In the genomic region with DNA sequence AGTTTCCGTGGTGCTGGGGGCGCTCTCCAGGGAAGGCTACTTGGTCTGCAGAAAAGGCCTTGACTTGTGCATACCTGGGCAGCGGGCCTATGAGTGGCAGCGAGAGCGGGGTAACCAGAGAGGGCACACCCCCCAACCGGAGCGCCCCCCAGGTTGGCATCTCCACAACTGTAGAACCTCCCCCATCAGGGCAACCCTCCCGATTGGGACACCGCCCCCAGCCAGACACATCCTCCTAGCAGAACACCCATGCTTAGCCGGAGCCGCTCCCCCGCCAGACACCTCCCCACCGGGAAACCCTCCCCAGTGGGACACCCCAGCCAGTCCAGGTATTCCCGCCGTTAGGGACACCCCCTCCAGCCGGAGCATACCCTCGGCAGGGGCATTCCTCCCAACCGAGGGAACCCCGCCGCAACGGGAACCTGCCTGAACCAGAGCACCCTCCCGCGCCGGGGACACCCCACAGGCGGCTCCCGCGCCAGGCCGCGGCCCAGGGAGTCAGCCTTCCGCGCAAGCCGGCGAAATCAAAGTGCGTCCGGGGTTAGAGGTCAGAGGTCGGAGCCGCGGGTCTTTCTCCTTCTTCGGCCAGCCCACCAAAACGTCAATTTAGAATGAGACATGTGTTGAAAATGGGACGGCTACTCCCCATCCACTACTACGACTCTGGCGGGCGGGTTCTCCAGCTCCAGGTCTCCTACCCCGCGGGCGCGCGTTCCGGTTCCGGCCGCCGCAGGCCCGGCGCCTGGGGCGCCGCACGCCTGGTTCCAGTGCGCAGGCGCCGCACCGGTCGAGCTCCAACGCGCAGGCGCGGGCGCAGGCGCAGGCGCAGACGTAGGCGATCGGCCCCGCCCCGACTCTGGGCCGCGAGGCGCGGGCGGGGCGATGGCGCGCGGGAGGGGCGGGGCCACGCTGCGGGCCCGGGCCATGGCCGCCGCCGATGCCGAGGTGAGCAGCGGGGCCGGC, we compare ENCODE assay signal across 8 cellular contexts. TPM values are rescaled to one million over a fixed set of nuclear protein-coding genes. Genes with fewer than 3 reads are reported as not detected.
DNase-seq lines count a peak whose midpoint lies in the region; ATAC-seq and TF ChIP-seq lines count a peak whose summit lies in the region.

Gene EHMT1 (plus strand): TSS at position 901 of the 963 bp plus-strand sequence. CDS start 24 bp downstream, at position 925.

- DNase-seq in CD8-positive, alpha-beta T cell: peak; percentile 82 to 97 (median 89)
- DNase-seq in HS-5 (ENCODE audit: low read depth) (peak; percentile 39), NT2/D1 (ENCODE audit: low read depth, low spot score) (peak; percentile 70), endothelial cell (ENCODE audit: low spot score) (peak; percentile 96), middle frontal gyrus (ENCODE audit: extremely low spot score, low spot score) (peak; percentile 81)
- DNase-seq in activated CD8-positive, alpha-beta memory T cell treated with anti-CD3 and anti-CD28 coated beads, Interleukin-2, amount 50 U/mL, for 24 hours (ENCODE audit: extremely low read depth): peak; percentile 52
- DNase-seq in stimulated activated CD8-positive, alpha-beta memory T cell treated with anti-CD3 and anti-CD28 coated beads, Interleukin-2, amount 100 ng/mL, for 1 hour (ENCODE audit: low read depth in 2 of 2): peak; percentile 82 to 86

- H3K9ac ChIP-seq in NT2/D1 (ENCODE audit: insufficient read length, low read depth): peak within 1 kb of the TSS; percentile 100

- H3K27me3 Mint-ChIP-seq in CD8-positive, alpha-beta T cell (ENCODE audit: low read depth): no peaks in the 10 kb centered on the region
- peaks cover 8% of the 10 kb centered on the region for H3K27me3 Mint-ChIP-seq in endothelial cell (ENCODE audit: unreplicated experiment)

- POLR2A ChIA-PET in CD8-positive, alpha-beta T cell (lab: Charles Lee): interaction anchor here (0.6 to 1.3 kb wide), 8 partner anchors 10 to 40 kb away, joined by 3 to 16 read pairs (median 4); partner anchors contain the start of genes ARRDC1, DPH7 and ZMYND19

- peaks cover 42% of the 10 kb centered on the region for H3K4me1 Mint-ChIP-seq in CD8-positive, alpha-beta T cell (ENCODE audit: low read depth)
- peaks cover 31% of the 10 kb centered on the region for H3K4me1 Mint-ChIP-seq in endothelial cell (ENCODE audit: unreplicated experiment)

- H3K9me3 ChIP-seq in CD8-positive, alpha-beta T cell (ENCODE audit: low read length): no peaks in the 10 kb centered on the region
- no peaks in the 10 kb centered on the region for H3K9me3 ChIP-seq in NT2/D1 (ENCODE audit: insufficient read depth, low read length)

- ATAC-seq in CD8-positive, alpha-beta T cell: peak; percentile 85
- peak; percentile 66 for ATAC-seq in GM19463 (IDR thresholded peaks at IDR 0.05; ENCODE audit: unreplicated experiment)

- H3K9me3 Mint-ChIP-seq in CD8-positive, alpha-beta T cell: no peaks in the 10 kb centered on the region
- H3K9me3 Mint-ChIP-seq in endothelial cell (ENCODE audit: unreplicated experiment): no peaks in the 10 kb centered on the region

- H3K27me3 ChIP-seq in CD8-positive, alpha-beta T cell (ENCODE audit: insufficient read depth, low read length): no peaks in the 10 kb centered on the region
- no peaks in the 10 kb centered on the region for H3K27me3 ChIP-seq in NT2/D1 (ENCODE audit: insufficient read depth, insufficient read length)

- H3K4me1 ChIP-seq in CD8-positive, alpha-beta T cell (ENCODE audit: insufficient read depth, low read length): peaks cover 30% of the 10 kb centered on the region
- H3K4me1 ChIP-seq in NT2/D1 (ENCODE audit: insufficient read depth, insufficient read length): peaks cover 8% of the 10 kb centered on the region

- intact Hi-C loops in CD8-positive, alpha-beta T cell (cut with DNase I, micrococcal nuclease): loop anchor here (1.0 to 2.0 kb wide), 8 partner anchors 10 to 1658 kb away; partner anchors contain the start of genes DPH7 (in 2 of the 2), ZMYND19 (in 2 of the 2), ARRDC1 (in 1 of the 2) and MRPL41 (in 1 of the 2)

- peaks cover 26% of the 10 kb centered on the region for H3K36me3 Mint-ChIP-seq in CD8-positive, alpha-beta T cell
- H3K36me3 Mint-ChIP-seq in endothelial cell (ENCODE audit: low read depth, unreplicated experiment): peaks cover 5% of the 10 kb centered on the region

- no peaks in the 10 kb centered on the region for H3K36me3 ChIP-seq in CD8-positive, alpha-beta T cell (ENCODE audit: insufficient read depth, low read length)
- H3K36me3 ChIP-seq in NT2/D1 (ENCODE audit: insufficient read depth, insufficient read length, low read length): peaks cover 67% of the 10 kb centered on the region

- peak within 1 kb of the TSS; percentile 92 for H3K4me3 Mint-ChIP-seq in CD8-positive, alpha-beta T cell
- H3K4me3 Mint-ChIP-seq in endothelial cell (ENCODE audit: unreplicated experiment): peak within 1 kb of the TSS; percentile 97

- peak within 1 kb of the TSS; percentile 82 for H3K27ac ChIP-seq in CD8-positive, alpha-beta T cell (ENCODE audit: low read depth, low read length)

- peak within 1 kb of the TSS; percentile 97 for H3K4me3 ChIP-seq in CD8-positive, alpha-beta T cell (ENCODE audit: low read depth, low read length)
- peak within 1 kb of the TSS; percentile 98 for H3K4me3 ChIP-seq in NT2/D1 (ENCODE audit: insufficient read length, low read depth)

- TF ChIP-seq CTCF in CD8-positive, alpha-beta T cell (IDR thresholded peaks at IDR 0.05): no peak
- no peak for TF ChIP-seq CTCF in endothelial cell (IDR thresholded peaks at IDR 0.05; ENCODE audit: unreplicated experiment)

- CTCF ChIA-PET in CD8-positive, alpha-beta T cell (lab: Charles Lee): no interaction called here

- peak within 1 kb of the TSS; percentile 94 for H3K27ac Mint-ChIP-seq in CD8-positive, alpha-beta T cell
- peak within 1 kb of the TSS; percentile 87 for H3K27ac Mint-ChIP-seq in endothelial cell (ENCODE audit: unreplicated experiment)

RNA-seq across cellular contexts. Expression of gene EHMT1, which starts in this region (rescaled TPM):
- total RNA-seq in CD8-positive, alpha-beta T cell: 10 to 100 TPM; 83.1 to 86.2 TPM
- total RNA-seq in endothelial cell (ENCODE audit: unreplicated experiment): 120 TPM

Comparison
In these comparisons a context has a peak if more than half of its experiments do, and no peak if none do; other contexts are left out.
1. Peak in every context shown above with its lines: DNase-seq, ATAC-seq, H3K4me3 ChIP-seq and H3K27ac ChIP-seq.
2. DNase-seq: peak in every context shown above with its lines; median percentile 96 in endothelial cell; 89 in CD8-positive, alpha-beta T cell; 84 in stimulated activated CD8-positive, alpha-beta memory T cell treated with anti-CD3 and anti-CD28 coated beads, Interleukin-2, amount 100 ng/mL, for 1 hour; 81 in middle frontal gyrus; 70 in NT2/D1; 52 in activated CD8-positive, alpha-beta memory T cell treated with anti-CD3 and anti-CD28 coated beads, Interleukin-2, amount 50 U/mL, for 24 hours; 39 in HS-5.